ENCODE assay signal across 13 cellular contexts in genomic region chr9:36867672-36868471, GRCh38.
DNase-seq lines count a peak whose midpoint lies in the region; ATAC-seq, FAIRE-seq and TF ChIP-seq lines count a peak whose summit lies in the region.
"Had no signal": no experiment of that assay in that cellular context is flagged by ENCODE, and none has a peak within 500 bp of the region (broad histone marks: within the 10 kb centered on the region; RNA-seq: fewer than 3 reads in every experiment).

No MANE protein-coding gene starts in this region.

- no peak overlapping the region for H2BK5ac ChIP-seq in H1 (ENCODE audit: low read depth, low read length)

- no peak overlapping the region for H2BK12ac ChIP-seq in H1 (ENCODE audit: low read depth, low read length)

- no peak for TF ChIP-seq CTCF in H1 (IDR thresholded peaks at IDR 0.05; ENCODE audit: control extremely low read depth in 1 of 3, insufficient read depth in 1 of 3, low read depth in 1 of 3, low read length in 3 of 3)
- no peak for TF ChIP-seq CTCF in pancreas (IDR thresholded peaks at IDR 0.05)
- no peak for TF ChIP-seq CTCF in GM13976 (IDR thresholded peaks at IDR 0.05; ENCODE audit: borderline replicate concordance, control extremely low read depth, extremely low read depth, insufficient read depth, missing control alignments)

- peaks cover 0 to 15% (median 4%) of the 10 kb centered on the region in 4 experiments; a peak in 6 of 7 replicates for H3K4me1 ChIP-seq in H1 (replicated peaks in 1 of 4; ENCODE audit: control insufficient read depth in 3 of 4, insufficient read depth in 4 of 4, low read length in 3 of 4)
- peaks cover 0 to 6% (median 0%) of the 10 kb centered on the region in 3 donors for H3K4me1 ChIP-seq in pancreas

- no peak overlapping the region for H3K18ac ChIP-seq in H1 (ENCODE audit: extremely low read depth, low read length)

- peaks cover 3% of the 10 kb centered on the region; the same call in 1 of the 2 replicates for H3K23me2 ChIP-seq in H1 (ENCODE audit: low read depth, low read length)

- H3K23ac ChIP-seq in H1 (ENCODE audit: insufficient read length), result no peak overlapping the region

- no peaks in the 10 kb centered on the region for H3K79me1 ChIP-seq in H1 (ENCODE audit: low read depth, low read length)

- H2BK120ac ChIP-seq in H1 (replicated peaks; ENCODE audit: low read depth, low read length), result no peak overlapping the region

- H3K36me3 ChIP-seq in H1 (ENCODE audit: control insufficient read depth in 2 of 4, insufficient read depth in 4 of 4, low read length in 3 of 4) (no peaks in the 10 kb centered on the region), pancreas (no peaks in the 10 kb centered on the region)
- H3K36me3 ChIP-seq: HAP-1 had no signal

- POLR2A ChIA-PET in H1 (lab: Charles Lee; ENCODE audit: partially characterized antibody), result no interaction called here

- H4K20me1 ChIP-seq in H1 (replicated peaks in 1 of 2; ENCODE audit: control insufficient read depth in 1 of 2, insufficient read depth in 2 of 2, low read length in 2 of 2), result no peaks in the 10 kb centered on the region

- no peak overlapping the region for H3K4ac ChIP-seq in H1 (replicated peaks; ENCODE audit: insufficient read length, low read depth, low read length)

- no peak overlapping the region for H3K27ac ChIP-seq in H1 (ENCODE audit: low read depth, low read length)
- no peak overlapping the region for H3K27ac ChIP-seq in pancreas

- no peak overlapping the region for H4K5ac ChIP-seq in H1 (ENCODE audit: insufficient read length, low read depth, low read length)

- H3K4me2 ChIP-seq in H1 (ENCODE audit: insufficient read depth in 1 of 2, low read depth in 2 of 2, low read length in 2 of 2), result no peak overlapping the region

- H3K27me3 Mint-ChIP-seq in activated naive CD4-positive, alpha-beta T cell treated with anti-CD3 and anti-CD28 coated beads for 36 hours (ENCODE audit: low read depth), result peaks cover 4% of the 10 kb centered on the region

- no peaks in the 10 kb centered on the region for H3K79me2 ChIP-seq in H1 (ENCODE audit: control insufficient read depth in 1 of 2, insufficient read depth in 2 of 2, low read length in 2 of 2)

- H2BK15ac ChIP-seq in H1 (ENCODE audit: low read length), result no peak overlapping the region

- no peak overlapping the region for H3K56ac ChIP-seq in H1 (replicated peaks; ENCODE audit: insufficient read length, low read depth, low read length)

- H4K8ac ChIP-seq in H1 (ENCODE audit: extremely low read depth, insufficient read depth, low read length), result 0 out of 2 replicates have a peak overlapping the region, but pooled peaks have one; percentile 29

- intact Hi-C loops in pancreas (cut with DNase I), result no loop called here
- intact Hi-C loops in activated naive CD4-positive, alpha-beta T cell treated with anti-CD3 and anti-CD28 coated beads for 36 hours (cut with micrococcal nuclease), result no loop called here

- no peaks in the 10 kb centered on the region for H3K9me3 Mint-ChIP-seq in activated naive CD4-positive, alpha-beta T cell treated with anti-CD3 and anti-CD28 coated beads for 36 hours

- no peak overlapping the region for H2BK20ac ChIP-seq in H1 (ENCODE audit: low read length)

- ATAC-seq in pancreas (peak; percentile 71 to 90 (median 83)), HG02642 (IDR thresholded peaks at IDR 0.05; ENCODE audit: poor library complexity, unreplicated experiment) (no peak)

- peaks cover 0 to 24% (median 16%) of the 10 kb centered on the region in 4 experiments; a peak in 4 of 7 replicates for H3K27me3 ChIP-seq in H1 (replicated peaks in 1 of 4; ENCODE audit: control insufficient read depth in 3 of 4, extremely low read depth in 1 of 4, insufficient read depth in 3 of 4, low read length in 3 of 4)
- H3K27me3 ChIP-seq in pancreas, result no peaks in the 10 kb centered on the region

- H3K4me3 ChIP-seq in H1 (ENCODE audit: extremely low read depth in 1 of 4, insufficient read depth in 2 of 4, low read depth in 3 of 4, low read length in 4 of 4) (no peak overlapping the region), pancreas (peak overlapping the region in 1 of 4 donors; percentile 14)
- H3K4me3 ChIP-seq: HAP-1 had no signal

- H2AFZ ChIP-seq in H1 (ENCODE audit: low read length), result no peak overlapping the region

- DNase-seq in DMS53 treated with DMSO at 0.1 percent for 48 hours (lab: John Stamatoyannopoulos, UW; ENCODE audit: unreplicated experiment), result peak; percentile 86
- peak; percentile 75 for DNase-seq in NCI-H2029 treated with DMSO at 0.1 percent for 48 hours (lab: John Stamatoyannopoulos, UW)
- no peak for DNase-seq in H1 (ENCODE audit: low read depth in 1 of 2, low spot score in 2 of 2)
- DNase-seq in pancreas, result peak in 5 of 6 donors; percentile 31 to 52 (median 45)
- DNase-seq in mesenteric fat pad (ENCODE audit: low spot score), result no peak
- DNase-seq in GM13976 (ENCODE audit: low spot score), result no peak
- DNase-seq in activated naive CD4-positive, alpha-beta T cell treated with anti-CD3 and anti-CD28 coated beads for 36 hours, result no peak
- DNase-seq: activated CD4-positive, CD25-positive, alpha-beta regulatory T cell treated with anti-CD3 and anti-CD28 coated beads, Interleukin-2, amount 50 U/mL, for 72 hours; activated T-cell treated with anti-CD3 and anti-CD28 coated beads, Interleukin-2, amount 50 U/mL, for 1 hour; stimulated activated CD4-positive, alpha-beta T cell treated with anti-CD3 and anti-CD28 coated beads, Interleukin-4, amount 100 ng/mL, for 1 hour; stimulated activated naive CD4-positive, alpha-beta T cell treated with Interleukin-2 at 50 U/mL for 16 hours had no signal

- TF ChIP-seq RAD21 in H1 (IDR thresholded peaks at IDR 0.05 in 1 of 2, conservative IDR thresholded peaks at IDR 0.05 in 1 of 2; ENCODE audit: low read depth in 2 of 2, low read length in 2 of 2), result no peak

- no peak overlapping the region for H3K4me3 Mint-ChIP-seq in activated naive CD4-positive, alpha-beta T cell treated with anti-CD3 and anti-CD28 coated beads for 36 hours

- no peak overlapping the region for H3K14ac ChIP-seq in H1 (ENCODE audit: insufficient read length)

- H3K4me1 Mint-ChIP-seq in activated naive CD4-positive, alpha-beta T cell treated with anti-CD3 and anti-CD28 coated beads for 36 hours (ENCODE audit: low read depth), result no peaks in the 10 kb centered on the region

- no peak overlapping the region for H2AK5ac ChIP-seq in H1 (ENCODE audit: low read depth, low read length)

- FAIRE-seq in H1 (lab: Jason Lieb, UNC), result no peak
- no peak for FAIRE-seq in pancreas (lab: Jason Lieb, UNC)

- TF ChIP-seq POLR2A in H1 (IDR thresholded peaks at IDR 0.05; ENCODE audit: control extremely low read depth in 1 of 2, low read depth in 2 of 2, low read length in 2 of 2), result no peak

- no peak for TF ChIP-seq EP300 in H1 (IDR thresholded peaks at IDR 0.05; ENCODE audit: borderline replicate concordance in 1 of 2, low read depth in 2 of 2, low read length in 2 of 2)

- CTCF ChIA-PET in H1 (lab: Charles Lee; ENCODE audit: partially characterized antibody), result interaction anchor here (0.7 to 27.2 kb wide), 15 partner anchors 9 to 122 kb away, joined by 3 to 657 read pairs (median 4); no protein-coding TSS in a partner anchor
- CTCF ChIA-PET in activated naive CD4-positive, alpha-beta T cell treated with anti-CD3 and anti-CD28 coated beads for 36 hours (lab: Charles Lee), result interaction anchor here (1.0 kb wide), 1 partner anchor 129 kb away, joined by 4 read pairs; no protein-coding TSS in a partner anchor

- no peaks in the 10 kb centered on the region for H3K36me3 Mint-ChIP-seq in activated naive CD4-positive, alpha-beta T cell treated with anti-CD3 and anti-CD28 coated beads for 36 hours (ENCODE audit: low read depth)

- no peak overlapping the region for H4K91ac ChIP-seq in H1 (replicated peaks; ENCODE audit: insufficient read length, low read length)

- WGBS in H1 (ENCODE audit: extremely low coverage in 1 of 2, insufficient coverage in 1 of 2, insufficient read length in 1 of 2, insufficient replicate concordance in 2 of 2, low coverage in 1 of 2, low lambda C conversion rate in 2 of 2, missing lambda C conversion rate in 1 of 2), 2 experiments, result 91% methylated on average over 20 of the region's 22 CpGs; no CpG with 5 or more reads in 1 of the 2 experiments
- WGBS in pancreas, 2 donors, result 26 to 28% methylated on average over 22 of the region's 22 CpGs

- in situ Hi-C loops in GM13976 (cut with MboI; ENCODE audit: low sequenced_read_pairs, unreplicated experiment), result no loop called here

- H3K9me3 ChIP-seq in H1 (ENCODE audit: insufficient read depth in 2 of 2, low read depth in 1 of 2, low read length in 1 of 2) (no peaks in the 10 kb centered on the region), pancreas (no peaks in the 10 kb centered on the region)
- H3K9me3 ChIP-seq: HAP-1 had no signal

- no peak overlapping the region for H3K27ac Mint-ChIP-seq in activated naive CD4-positive, alpha-beta T cell treated with anti-CD3 and anti-CD28 coated beads for 36 hours

- no peak overlapping the region for H3K9ac ChIP-seq in H1 (replicated peaks in 1 of 4; ENCODE audit: extremely low read depth in 1 of 4, low read depth in 3 of 4, low read length in 3 of 4)

TF ChIP-seq in H1, 55 proteins besides CTCF, POLR2A, EP300 and RAD21 (continues in another document):
- no peak for TF ChIP-seq ASH2L (IDR thresholded peaks at IDR 0.05; ENCODE audit: low read length)

Comparison
In these comparisons a context has a peak if more than half of its experiments do, and no peak if none do; other contexts are left out.
1. DNase-seq: peak in DMS53 treated with DMSO at 0.1 percent for 48 hours (single experiment), NCI-H2029 treated with DMSO at 0.1 percent for 48 hours (single experiment) and pancreas (5 of 6); none in H1 (0 of 2), mesenteric fat pad (single experiment), GM13976 (single experiment) and activated naive CD4-positive, alpha-beta T cell treated with anti-CD3 and anti-CD28 coated beads for 36 hours (single experiment).